ENCODE assay signal across 18 cellular contexts in the genomic region with DNA sequence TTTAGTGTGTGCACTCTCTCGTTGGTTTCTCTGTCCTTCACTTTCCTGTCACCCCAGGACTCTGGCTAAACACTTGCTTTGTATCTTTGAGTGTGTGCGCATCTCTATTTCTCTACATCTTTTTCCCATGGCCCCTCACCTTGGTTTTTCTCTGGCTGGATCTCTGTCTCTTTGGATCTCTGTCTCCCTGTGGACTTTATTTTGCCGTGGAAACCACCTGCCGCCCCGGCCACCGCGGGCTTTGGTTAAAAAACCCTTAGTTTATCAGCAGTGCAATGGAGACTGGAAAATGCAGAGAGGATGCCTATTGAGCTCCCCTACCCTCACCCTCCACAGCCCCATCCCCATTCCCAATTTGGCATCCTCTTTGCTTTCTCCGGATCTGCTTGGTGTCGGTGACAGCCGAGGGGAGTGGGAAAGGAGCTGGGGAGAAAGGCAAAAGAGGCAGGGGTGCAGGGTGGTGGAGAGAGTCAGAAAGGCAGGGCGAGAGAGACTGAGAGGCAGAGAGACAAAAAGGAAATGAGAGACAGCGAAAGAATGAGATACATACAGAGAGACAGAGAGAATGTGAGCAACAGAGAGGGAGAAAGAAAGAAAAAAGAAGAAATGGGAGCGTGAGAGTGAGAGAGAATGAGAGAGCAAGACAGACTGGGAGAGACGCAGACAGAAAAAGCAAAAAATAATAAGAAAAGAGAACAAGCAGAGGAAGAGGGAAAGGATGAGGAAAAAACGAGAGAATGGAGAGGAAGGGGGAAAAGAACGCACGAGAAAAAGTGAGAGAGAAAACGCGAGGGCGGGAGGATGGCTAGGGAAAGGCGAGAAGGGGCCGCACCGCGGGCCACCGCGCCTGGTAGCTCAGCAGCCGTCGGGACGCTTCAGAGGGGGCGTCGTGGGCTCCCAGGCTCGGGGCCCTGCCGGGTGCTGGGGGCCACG. TPM values are rescaled to one million over a fixed set of nuclear protein-coding genes. Genes with fewer than 3 reads are reported as not detected.
A peak's percentile ranks its signal among the peaks of the same experiment; 100 is the strongest.
DNase-seq lines count a peak whose midpoint lies in the region; ATAC-seq and TF ChIP-seq lines count a peak whose summit lies in the region.
"Had no signal": no experiment of that assay in that cellular context is flagged by ENCODE, and none has a peak within 500 bp of the region (broad histone marks: within the 10 kb centered on the region; RNA-seq: fewer than 3 reads in every experiment).

No MANE protein-coding gene starts in this region.

- H3K36me3 ChIP-seq in MM.1S (replicated peaks; ENCODE audit: insufficient read depth, low read length), result no peaks in the 10 kb centered on the region
- no peaks in the 10 kb centered on the region for H3K36me3 ChIP-seq in iPS DF 6.9 (ENCODE audit: control insufficient read depth, insufficient read depth, low read length)
- H3K36me3 ChIP-seq in smooth muscle cell (ENCODE audit: low read depth), result no peaks in the 10 kb centered on the region
- H3K36me3 ChIP-seq in GM23248 (ENCODE audit: low read depth), result no peaks in the 10 kb centered on the region

- no peak overlapping the region for H3K27ac ChIP-seq in MM.1S (ENCODE audit: low read length)
- H3K27ac ChIP-seq in iPS DF 6.9 (ENCODE audit: low read length), result no peak overlapping the region
- no peak overlapping the region for H3K27ac ChIP-seq in smooth muscle cell (ENCODE audit: low read depth)
- no peak overlapping the region for H3K27ac ChIP-seq in GM23248
- H3K27ac ChIP-seq: 22Rv1, dorsolateral prefrontal cortex had no signal

- peaks cover 54% of the 10 kb centered on the region for H3K27me3 Mint-ChIP-seq in activated CD8-positive, alpha-beta T cell treated with anti-CD3 and anti-CD28 coated beads, Interleukin-2, amount 10 ng/mL, durations not matched to agents 7 days and 5 days (ENCODE audit: low read depth)

- no CpG with 5 or more reads among the region's 34 CpGs for WGBS in iPS DF 6.9 (ENCODE audit: insufficient coverage, insufficient read length)
- WGBS in smooth muscle cell (ENCODE audit: low lambda C conversion rate), result 63% methylated on average over 34 of the region's 34 CpGs
- 6 to 10% methylated on average over 14 to 30 of the region's 34 CpGs for WGBS in GM23248 (ENCODE audit: low coverage in 1 of 2, low lambda C conversion rate in 2 of 2, missing lambda C conversion rate in 2 of 2), 2 experiments

- H3K9ac ChIP-seq in MM.1S (ENCODE audit: low read length), result no peak overlapping the region
- no peak overlapping the region for H3K9ac ChIP-seq in smooth muscle cell (ENCODE audit: low read depth)
- H3K9ac ChIP-seq in GM23248, result no peak overlapping the region

- H2AFZ ChIP-seq in MM.1S (ENCODE audit: low read length), result no peak overlapping the region
- H2AFZ ChIP-seq in smooth muscle cell (ENCODE audit: low read depth), result no peak overlapping the region
- no peak overlapping the region for H2AFZ ChIP-seq in GM23248

- in situ Hi-C loops in GM23248 (cut with MboI), result no loop called here

- CTCF ChIA-PET in activated CD8-positive, alpha-beta T cell treated with anti-CD3 and anti-CD28 coated beads, Interleukin-2, amount 10 ng/mL, durations not matched to agents 7 days and 5 days (lab: Charles Lee), result no interaction called here

- H3K9me2 ChIP-seq in MM.1S (replicated peaks; ENCODE audit: insufficient read depth, low read length), result no peaks in the 10 kb centered on the region
- no peaks in the 10 kb centered on the region for H3K9me2 ChIP-seq in GM23248 (ENCODE audit: insufficient read depth)

- H3K27ac Mint-ChIP-seq in activated CD8-positive, alpha-beta T cell treated with anti-CD3 and anti-CD28 coated beads, Interleukin-2, amount 10 ng/mL, durations not matched to agents 7 days and 5 days, result no peak overlapping the region
- H3K27ac Mint-ChIP-seq: CD4-positive, alpha-beta memory T cell; WTC11 had no signal

- H3K9me3 ChIP-seq in MM.1S (replicated peaks; ENCODE audit: insufficient read depth, low read length), result no peaks in the 10 kb centered on the region
- H3K9me3 ChIP-seq in iPS DF 6.9 (ENCODE audit: control insufficient read depth, insufficient read depth, low read length), result no peaks in the 10 kb centered on the region
- no peaks in the 10 kb centered on the region for H3K9me3 ChIP-seq in smooth muscle cell (replicated peaks; ENCODE audit: low read depth)
- H3K9me3 ChIP-seq in GM23248 (ENCODE audit: low read depth), result no peaks in the 10 kb centered on the region

- no peak overlapping the region for H3K4me3 Mint-ChIP-seq in activated CD8-positive, alpha-beta T cell treated with anti-CD3 and anti-CD28 coated beads, Interleukin-2, amount 10 ng/mL, durations not matched to agents 7 days and 5 days

- H3K4me3 ChIP-seq in MM.1S (ENCODE audit: low read length) (peak overlapping the region; percentile 66), iPS DF 6.9 (ENCODE audit: low read length) (peak overlapping the region; percentile 23; the same call in 1 of the 2 replicates), smooth muscle cell (no peak overlapping the region), GM23248 (no peak overlapping the region)

- peaks cover 6% of the 10 kb centered on the region for H3K4me1 Mint-ChIP-seq in activated CD8-positive, alpha-beta T cell treated with anti-CD3 and anti-CD28 coated beads, Interleukin-2, amount 10 ng/mL, durations not matched to agents 7 days and 5 days (ENCODE audit: low read depth)

- H4K20me1 ChIP-seq in MM.1S (ENCODE audit: insufficient read depth, low read length), result no peaks in the 10 kb centered on the region
- no peaks in the 10 kb centered on the region for H4K20me1 ChIP-seq in smooth muscle cell (ENCODE audit: low read depth)
- H4K20me1 ChIP-seq in GM23248 (ENCODE audit: insufficient read depth), result no peaks in the 10 kb centered on the region

- no peaks in the 10 kb centered on the region for H3K9me3 Mint-ChIP-seq in activated CD8-positive, alpha-beta T cell treated with anti-CD3 and anti-CD28 coated beads, Interleukin-2, amount 10 ng/mL, durations not matched to agents 7 days and 5 days (ENCODE audit: insufficient read depth)
- H3K9me3 Mint-ChIP-seq: CD4-positive, alpha-beta memory T cell; WTC11 had no signal

- H3K79me2 ChIP-seq in MM.1S (ENCODE audit: low read length) (no peaks in the 10 kb centered on the region), smooth muscle cell (ENCODE audit: low read depth) (no peaks in the 10 kb centered on the region), GM23248 (ENCODE audit: insufficient read depth) (no peaks in the 10 kb centered on the region)

- TF ChIP-seq CTCF in MM.1S (IDR thresholded peaks at IDR 0.05; ENCODE audit: low read length), result no peak
- TF ChIP-seq CTCF in smooth muscle cell (IDR thresholded peaks at IDR 0.05; ENCODE audit: borderline replicate concordance, insufficient read depth, poor library complexity, severe bottlenecking), result no peak

- peaks cover 16% of the 10 kb centered on the region for H3K27me3 ChIP-seq in MM.1S (replicated peaks; ENCODE audit: insufficient read depth, low read length)
- peaks cover 61% of the 10 kb centered on the region for H3K27me3 ChIP-seq in iPS DF 6.9 (ENCODE audit: control insufficient read depth, insufficient read depth, low read length)
- peaks cover 82% of the 10 kb centered on the region for H3K27me3 ChIP-seq in smooth muscle cell (ENCODE audit: low read depth)
- H3K27me3 ChIP-seq in GM23248 (replicated peaks; ENCODE audit: insufficient read depth), result peaks cover 23% of the 10 kb centered on the region

- POLR2A ChIA-PET in activated CD8-positive, alpha-beta T cell treated with anti-CD3 and anti-CD28 coated beads, Interleukin-2, amount 10 ng/mL, durations not matched to agents 7 days and 5 days (lab: Charles Lee), result no interaction called here

- no peaks in the 10 kb centered on the region for H3F3A ChIP-seq in MM.1S (ENCODE audit: insufficient read depth, low read length)
- no peaks in the 10 kb centered on the region for H3F3A ChIP-seq in smooth muscle cell (ENCODE audit: low read depth)
- no peaks in the 10 kb centered on the region for H3F3A ChIP-seq in GM23248 (ENCODE audit: insufficient read depth)

- peak overlapping the region; percentile 77 for H3K4me2 ChIP-seq in MM.1S (ENCODE audit: low read depth, low read length)
- peak overlapping the region; percentile 87 for H3K4me2 ChIP-seq in smooth muscle cell
- no peak overlapping the region for H3K4me2 ChIP-seq in GM23248 (ENCODE audit: unreplicated experiment)

- no peaks in the 10 kb centered on the region for H3K4me1 ChIP-seq in MM.1S (ENCODE audit: low read length)
- H3K4me1 ChIP-seq in iPS DF 6.9 (ENCODE audit: control insufficient read depth, insufficient read depth, low read length), result no peaks in the 10 kb centered on the region
- no peaks in the 10 kb centered on the region for H3K4me1 ChIP-seq in smooth muscle cell (ENCODE audit: low read depth)
- H3K4me1 ChIP-seq in GM23248 (ENCODE audit: insufficient read depth), result no peaks in the 10 kb centered on the region

- H3K36me3 Mint-ChIP-seq in activated CD8-positive, alpha-beta T cell treated with anti-CD3 and anti-CD28 coated beads, Interleukin-2, amount 10 ng/mL, durations not matched to agents 7 days and 5 days (ENCODE audit: low read depth), result no peaks in the 10 kb centered on the region
- H3K36me3 Mint-ChIP-seq: CD4-positive, alpha-beta memory T cell; WTC11 had no signal

- peak; percentile 57 for DNase-seq in DMS 273 (lab: John Stamatoyannopoulos, UW; ENCODE audit: unreplicated experiment)
- no peak for DNase-seq in DMS 273 treated with DMSO at 0.1 percent for 48 hours (lab: John Stamatoyannopoulos, UW)
- no peak for DNase-seq in MM.1S
- no peak for DNase-seq in iPS DF 6.9 (ENCODE audit: low read depth, low spot score)
- DNase-seq in smooth muscle cell (lab: John Stamatoyannopoulos, UW; ENCODE audit: unreplicated experiment), result no peak
- DNase-seq in GM23248, result no peak
- no peak for DNase-seq in activated CD8-positive, alpha-beta T cell treated with anti-CD3 and anti-CD28 coated beads, Interleukin-2, amount 10 ng/mL, durations not matched to agents 7 days and 5 days
- DNase-seq: activated naive CD4-positive, alpha-beta T cell treated with Interleukin-2 at 50 U/mL for 16 hours; CD4-positive, alpha-beta memory T cell; dorsolateral prefrontal cortex; GF-D8; NCI-H1930; stimulated activated naive CD4-positive, alpha-beta T cell treated with Interleukin-2 at 50 U/mL for 16 hours had no signal

- no peak for ATAC-seq in HG02571 (IDR thresholded peaks at IDR 0.05; ENCODE audit: unreplicated experiment)
- no peak for ATAC-seq in activated CD8-positive, alpha-beta T cell treated with anti-CD3 and anti-CD28 coated beads, Interleukin-2, amount 10 ng/mL, durations not matched to agents 7 days and 5 days

RNA-seq across cellular contexts. Expression of a gene that starts 0.7 kb away (rescaled TPM):
- not detected in 2 replicates for total RNA-seq in smooth muscle cell
- polyA plus RNA-seq in smooth muscle cell (not detected in 2 replicates), GM23248 (2016; fragmentation: Nextera tagmentation; extraction: Ambion mirVana) (not detected in 2 replicates)
- total RNA-seq in GM23248 (2014; rRNA removed; shearing (Covaris generic)), result not detected in 2 replicates
- not detected for total RNA-seq in activated CD8-positive, alpha-beta T cell treated with anti-CD3 and anti-CD28 coated beads, Interleukin-2, amount 10 ng/mL, durations not matched to agents 7 days and 5 days
- total RNA-seq: CD4-positive, alpha-beta memory T cell; lung microvascular endothelial cell; M059J; WTC11 had no signal
- polyA plus RNA-seq: CD4-positive, alpha-beta memory T cell had no signal

Comparison
In these comparisons a context has a peak if more than half of its experiments do, and no peak if none do; other contexts are left out.
1. H3K4me3 ChIP-seq: peak in MM.1S (single experiment) and iPS DF 6.9 (single experiment); none in smooth muscle cell (single experiment) and GM23248 (single experiment).